1 cellular context compared by ENCODE assay signal in the genomic region with DNA sequence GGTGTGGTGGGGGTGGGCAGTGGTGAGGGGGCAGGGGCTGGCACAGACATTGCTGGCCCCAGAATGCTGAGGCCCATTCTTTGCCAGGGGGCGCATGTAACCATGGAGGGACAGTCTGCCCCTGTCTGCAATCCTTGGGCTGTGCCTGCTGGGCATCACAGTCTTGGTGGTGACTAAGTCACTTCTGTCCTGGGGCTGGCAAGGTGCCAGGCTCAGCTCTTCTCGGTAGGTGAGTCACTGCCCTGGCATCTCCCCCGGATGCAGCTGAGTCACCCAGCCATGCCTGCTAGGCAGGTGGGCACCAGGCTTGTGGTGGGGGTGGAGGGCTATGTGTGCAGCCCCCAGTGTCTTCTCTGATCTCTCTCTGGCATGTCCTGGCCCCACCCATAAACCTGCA.
TF ChIP-seq lines count a peak whose summit lies in the region.

No MANE protein-coding gene starts in this region.

TF ChIP-seq in HepG2, 621 proteins besides CTCF, POLR2A, EP300 and RAD21 (continued from another document and continues in another):
- TF ChIP-seq, protein P1, sequence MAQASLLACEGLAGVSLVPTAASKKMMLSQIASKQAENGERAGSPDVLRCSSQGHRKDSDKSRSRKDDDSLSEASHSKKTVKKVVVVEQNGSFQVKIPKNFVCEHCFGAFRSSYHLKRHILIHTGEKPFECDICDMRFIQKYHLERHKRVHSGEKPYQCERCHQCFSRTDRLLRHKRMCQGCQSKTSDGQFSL (CRISPR knock-in tag; IDR thresholded peaks at IDR 0.05) = no peak
- TF ChIP-seq, protein P2, sequence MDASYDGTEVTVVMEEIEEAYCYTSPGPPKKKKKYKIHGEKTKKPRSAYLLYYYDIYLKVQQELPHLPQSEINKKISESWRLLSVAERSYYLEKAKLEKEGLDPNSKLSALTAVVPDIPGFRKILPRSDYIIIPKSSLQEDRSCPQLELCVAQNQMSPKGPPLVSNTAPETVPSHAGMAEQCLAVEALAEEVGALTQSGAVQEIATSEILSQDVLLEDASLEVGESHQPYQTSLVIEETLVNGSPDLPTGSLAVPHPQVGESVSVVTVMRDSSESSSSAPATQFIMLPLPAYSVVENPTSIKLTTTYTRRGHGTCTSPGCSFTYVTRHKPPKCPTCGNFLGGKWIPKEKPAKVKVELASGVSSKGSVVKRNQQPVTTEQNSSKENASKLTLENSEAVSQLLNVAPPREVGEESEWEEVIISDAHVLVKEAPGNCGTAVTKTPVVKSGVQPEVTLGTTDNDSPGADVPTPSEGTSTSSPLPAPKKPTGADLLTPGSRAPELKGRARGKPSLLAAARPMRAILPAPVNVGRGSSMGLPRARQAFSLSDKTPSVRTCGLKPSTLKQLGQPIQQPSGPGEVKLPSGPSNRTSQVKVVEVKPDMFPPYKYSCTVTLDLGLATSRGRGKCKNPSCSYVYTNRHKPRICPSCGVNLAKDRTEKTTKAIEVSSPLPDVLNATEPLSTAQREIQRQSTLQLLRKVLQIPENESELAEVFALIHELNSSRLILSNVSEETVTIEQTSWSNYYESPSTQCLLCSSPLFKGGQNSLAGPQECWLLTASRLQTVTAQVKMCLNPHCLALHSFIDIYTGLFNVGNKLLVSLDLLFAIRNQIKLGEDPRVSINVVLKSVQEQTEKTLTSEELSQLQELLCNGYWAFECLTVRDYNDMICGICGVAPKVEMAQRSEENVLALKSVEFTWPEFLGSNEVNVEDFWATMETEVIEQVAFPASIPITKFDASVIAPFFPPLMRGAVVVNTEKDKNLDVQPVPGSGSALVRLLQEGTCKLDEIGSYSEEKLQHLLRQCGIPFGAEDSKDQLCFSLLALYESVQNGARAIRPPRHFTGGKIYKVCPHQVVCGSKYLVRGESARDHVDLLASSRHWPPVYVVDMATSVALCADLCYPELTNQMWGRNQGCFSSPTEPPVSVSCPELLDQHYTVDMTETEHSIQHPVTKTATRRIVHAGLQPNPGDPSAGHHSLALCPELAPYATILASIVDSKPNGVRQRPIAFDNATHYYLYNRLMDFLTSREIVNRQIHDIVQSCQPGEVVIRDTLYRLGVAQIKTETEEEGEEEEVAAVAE (CRISPR knock-in tag; IDR thresholded peaks at IDR 0.05; ENCODE audit: borderline replicate concordance) = no peak
- TF ChIP-seq, protein P3, sequence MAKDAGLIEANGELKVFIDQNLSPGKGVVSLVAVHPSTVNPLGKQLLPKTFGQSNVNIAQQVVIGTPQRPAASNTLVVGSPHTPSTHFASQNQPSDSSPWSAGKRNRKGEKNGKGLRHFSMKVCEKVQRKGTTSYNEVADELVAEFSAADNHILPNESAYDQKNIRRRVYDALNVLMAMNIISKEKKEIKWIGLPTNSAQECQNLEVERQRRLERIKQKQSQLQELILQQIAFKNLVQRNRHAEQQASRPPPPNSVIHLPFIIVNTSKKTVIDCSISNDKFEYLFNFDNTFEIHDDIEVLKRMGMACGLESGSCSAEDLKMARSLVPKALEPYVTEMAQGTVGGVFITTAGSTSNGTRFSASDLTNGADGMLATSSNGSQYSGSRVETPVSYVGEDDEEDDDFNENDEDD (CRISPR knock-in tag; IDR thresholded peaks at IDR 0.05; ENCODE audit: borderline replicate concordance) = no peak
- no peak for TF ChIP-seq MTA3 (CRISPR knock-in tag; IDR thresholded peaks at IDR 0.05)
- TF ChIP-seq NFRKB (IDR thresholded peaks at IDR 0.05) = no peak
- no peak for TF ChIP-seq ZNF17 (CRISPR knock-in tag; IDR thresholded peaks at IDR 0.05)
- TF ChIP-seq ZNF616 (CRISPR knock-in tag; IDR thresholded peaks at IDR 0.05; ENCODE audit: low read depth) = no peak
- no peak for TF ChIP-seq GZF1 (CRISPR knock-in tag; IDR thresholded peaks at IDR 0.05)
- no peak for TF ChIP-seq USF2 (IDR thresholded peaks at IDR 0.05; ENCODE audit: low read depth, low read length)
- TF ChIP-seq USF2 (CRISPR knock-in tag; IDR thresholded peaks at IDR 0.05; ENCODE audit: borderline replicate concordance) = no peak
- no peak for TF ChIP-seq NCOA2 (CRISPR knock-in tag; IDR thresholded peaks at IDR 0.05)
- TF ChIP-seq RXRB (CRISPR knock-in tag; IDR thresholded peaks at IDR 0.05; ENCODE audit: borderline replicate concordance) = no peak
- no peak for TF ChIP-seq MEF2D (CRISPR knock-in tag; IDR thresholded peaks at IDR 0.05)
- no peak for TF ChIP-seq ZNF530 (CRISPR knock-in tag; IDR thresholded peaks at IDR 0.05; ENCODE audit: low read depth)
- TF ChIP-seq NONO (IDR thresholded peaks at IDR 0.05) = no peak
- TF ChIP-seq NONO (CRISPR knock-in tag; conservative IDR thresholded peaks at IDR 0.05) = no peak
- no peak for TF ChIP-seq ZFP90 (CRISPR knock-in tag; IDR thresholded peaks at IDR 0.05; ENCODE audit: borderline replicate concordance)
- no peak for TF ChIP-seq ZNF432 (CRISPR knock-in tag; IDR thresholded peaks at IDR 0.05; ENCODE audit: borderline replicate concordance)
- no peak for TF ChIP-seq ZNF160 (CRISPR knock-in tag; IDR thresholded peaks at IDR 0.05)
- TF ChIP-seq FOSL2 (CRISPR knock-in tag; IDR thresholded peaks at IDR 0.05) = peak; percentile 98
- TF ChIP-seq REXO4 (CRISPR knock-in tag; IDR thresholded peaks at IDR 0.05; ENCODE audit: borderline replicate concordance) = no peak
- TF ChIP-seq SIX4 (CRISPR knock-in tag; IDR thresholded peaks at IDR 0.05) = no peak
- TF ChIP-seq ZNF431 (CRISPR knock-in tag; IDR thresholded peaks at IDR 0.05; ENCODE audit: borderline replicate concordance, low read depth) = no peak
- no peak for TF ChIP-seq GPN1 (CRISPR knock-in tag; IDR thresholded peaks at IDR 0.05; ENCODE audit: borderline replicate concordance)
- TF ChIP-seq SRSF9 (IDR thresholded peaks at IDR 0.05; ENCODE audit: borderline replicate concordance, insufficient read depth, low read depth, low read length, poor library complexity, severe bottlenecking) = no peak
- TF ChIP-seq YEATS2 (CRISPR knock-in tag; IDR thresholded peaks at IDR 0.05; ENCODE audit: borderline replicate concordance) = no peak
- no peak for TF ChIP-seq POLR2G (IDR thresholded peaks at IDR 0.05; ENCODE audit: low read depth, low read length)
- no peak for TF ChIP-seq EZH2 (conservative IDR thresholded peaks at IDR 0.05; ENCODE audit: low read depth, low read length)
- no peak for TF ChIP-seq STAG1 (CRISPR knock-in tag; IDR thresholded peaks at IDR 0.05)
- no peak for TF ChIP-seq SMAD3 (CRISPR knock-in tag; IDR thresholded peaks at IDR 0.05)
- peak; percentile 65; the same call in 1 of the 2 replicates for TF ChIP-seq JUN (CRISPR knock-in tag; IDR thresholded peaks at IDR 0.05)
- peak; percentile 46; the same call in 1 of the 2 replicates for TF ChIP-seq GATAD2A (CRISPR knock-in tag; IDR thresholded peaks at IDR 0.05)
- TF ChIP-seq ZNF749 (CRISPR knock-in tag; IDR thresholded peaks at IDR 0.05; ENCODE audit: borderline replicate concordance) = no peak
- TF ChIP-seq, protein P4, sequence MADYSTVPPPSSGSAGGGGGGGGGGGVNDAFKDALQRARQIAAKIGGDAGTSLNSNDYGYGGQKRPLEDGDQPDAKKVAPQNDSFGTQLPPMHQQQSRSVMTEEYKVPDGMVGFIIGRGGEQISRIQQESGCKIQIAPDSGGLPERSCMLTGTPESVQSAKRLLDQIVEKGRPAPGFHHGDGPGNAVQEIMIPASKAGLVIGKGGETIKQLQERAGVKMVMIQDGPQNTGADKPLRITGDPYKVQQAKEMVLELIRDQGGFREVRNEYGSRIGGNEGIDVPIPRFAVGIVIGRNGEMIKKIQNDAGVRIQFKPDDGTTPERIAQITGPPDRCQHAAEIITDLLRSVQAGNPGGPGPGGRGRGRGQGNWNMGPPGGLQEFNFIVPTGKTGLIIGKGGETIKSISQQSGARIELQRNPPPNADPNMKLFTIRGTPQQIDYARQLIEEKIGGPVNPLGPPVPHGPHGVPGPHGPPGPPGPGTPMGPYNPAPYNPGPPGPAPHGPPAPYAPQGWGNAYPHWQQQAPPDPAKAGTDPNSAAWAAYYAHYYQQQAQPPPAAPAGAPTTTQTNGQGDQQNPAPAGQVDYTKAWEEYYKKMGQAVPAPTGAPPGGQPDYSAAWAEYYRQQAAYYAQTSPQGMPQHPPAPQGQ (CRISPR knock-in tag; IDR thresholded peaks at IDR 0.05; ENCODE audit: borderline replicate concordance) = no peak
- no peak for TF ChIP-seq POLR2AphosphoS5 (IDR thresholded peaks at IDR 0.05; ENCODE audit: low read depth, low read length)
- TF ChIP-seq, protein P5, sequence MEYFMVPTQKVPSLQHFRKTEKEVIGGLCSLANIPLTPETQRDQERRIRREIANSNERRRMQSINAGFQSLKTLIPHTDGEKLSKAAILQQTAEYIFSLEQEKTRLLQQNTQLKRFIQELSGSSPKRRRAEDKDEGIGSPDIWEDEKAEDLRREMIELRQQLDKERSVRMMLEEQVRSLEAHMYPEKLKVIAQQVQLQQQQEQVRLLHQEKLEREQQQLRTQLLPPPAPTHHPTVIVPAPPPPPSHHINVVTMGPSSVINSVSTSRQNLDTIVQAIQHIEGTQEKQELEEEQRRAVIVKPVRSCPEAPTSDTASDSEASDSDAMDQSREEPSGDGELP (IDR thresholded peaks at IDR 0.05; ENCODE audit: borderline replicate concordance, low read depth) = peak; percentile 42; the same call in 1 of the 2 replicates
- no peak for TF ChIP-seq ARHGAP35 (CRISPR knock-in tag; IDR thresholded peaks at IDR 0.05; ENCODE audit: borderline replicate concordance)
- no peak for TF ChIP-seq GMEB1 (CRISPR knock-in tag; IDR thresholded peaks at IDR 0.05; ENCODE audit: borderline replicate concordance)
- no peak for TF ChIP-seq SNAPC2 (CRISPR knock-in tag; IDR thresholded peaks at IDR 0.05)
- no peak for TF ChIP-seq ZNF207 (IDR thresholded peaks at IDR 0.05; ENCODE audit: borderline replicate concordance)
- TF ChIP-seq ZNF629 (CRISPR knock-in tag; conservative IDR thresholded peaks at IDR 0.05) = no peak
- TF ChIP-seq, protein P6, sequence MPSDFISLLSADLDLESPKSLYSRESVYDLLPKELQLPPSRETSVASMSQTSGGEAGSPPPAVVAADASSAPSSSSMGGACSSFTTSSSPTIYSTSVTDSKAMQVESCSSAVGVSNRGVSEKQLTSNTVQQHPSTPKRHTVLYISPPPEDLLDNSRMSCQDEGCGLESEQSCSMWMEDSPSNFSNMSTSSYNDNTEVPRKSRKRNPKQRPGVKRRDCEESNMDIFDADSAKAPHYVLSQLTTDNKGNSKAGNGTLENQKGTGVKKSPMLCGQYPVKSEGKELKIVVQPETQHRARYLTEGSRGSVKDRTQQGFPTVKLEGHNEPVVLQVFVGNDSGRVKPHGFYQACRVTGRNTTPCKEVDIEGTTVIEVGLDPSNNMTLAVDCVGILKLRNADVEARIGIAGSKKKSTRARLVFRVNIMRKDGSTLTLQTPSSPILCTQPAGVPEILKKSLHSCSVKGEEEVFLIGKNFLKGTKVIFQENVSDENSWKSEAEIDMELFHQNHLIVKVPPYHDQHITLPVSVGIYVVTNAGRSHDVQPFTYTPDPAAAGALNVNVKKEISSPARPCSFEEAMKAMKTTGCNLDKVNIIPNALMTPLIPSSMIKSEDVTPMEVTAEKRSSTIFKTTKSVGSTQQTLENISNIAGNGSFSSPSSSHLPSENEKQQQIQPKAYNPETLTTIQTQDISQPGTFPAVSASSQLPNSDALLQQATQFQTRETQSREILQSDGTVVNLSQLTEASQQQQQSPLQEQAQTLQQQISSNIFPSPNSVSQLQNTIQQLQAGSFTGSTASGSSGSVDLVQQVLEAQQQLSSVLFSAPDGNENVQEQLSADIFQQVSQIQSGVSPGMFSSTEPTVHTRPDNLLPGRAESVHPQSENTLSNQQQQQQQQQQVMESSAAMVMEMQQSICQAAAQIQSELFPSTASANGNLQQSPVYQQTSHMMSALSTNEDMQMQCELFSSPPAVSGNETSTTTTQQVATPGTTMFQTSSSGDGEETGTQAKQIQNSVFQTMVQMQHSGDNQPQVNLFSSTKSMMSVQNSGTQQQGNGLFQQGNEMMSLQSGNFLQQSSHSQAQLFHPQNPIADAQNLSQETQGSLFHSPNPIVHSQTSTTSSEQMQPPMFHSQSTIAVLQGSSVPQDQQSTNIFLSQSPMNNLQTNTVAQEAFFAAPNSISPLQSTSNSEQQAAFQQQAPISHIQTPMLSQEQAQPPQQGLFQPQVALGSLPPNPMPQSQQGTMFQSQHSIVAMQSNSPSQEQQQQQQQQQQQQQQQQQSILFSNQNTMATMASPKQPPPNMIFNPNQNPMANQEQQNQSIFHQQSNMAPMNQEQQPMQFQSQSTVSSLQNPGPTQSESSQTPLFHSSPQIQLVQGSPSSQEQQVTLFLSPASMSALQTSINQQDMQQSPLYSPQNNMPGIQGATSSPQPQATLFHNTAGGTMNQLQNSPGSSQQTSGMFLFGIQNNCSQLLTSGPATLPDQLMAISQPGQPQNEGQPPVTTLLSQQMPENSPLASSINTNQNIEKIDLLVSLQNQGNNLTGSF (CRISPR knock-in tag; IDR thresholded peaks at IDR 0.05) = no peak
- TF ChIP-seq PHF21A (CRISPR knock-in tag; IDR thresholded peaks at IDR 0.05) = no peak
- TF ChIP-seq, protein P7, sequence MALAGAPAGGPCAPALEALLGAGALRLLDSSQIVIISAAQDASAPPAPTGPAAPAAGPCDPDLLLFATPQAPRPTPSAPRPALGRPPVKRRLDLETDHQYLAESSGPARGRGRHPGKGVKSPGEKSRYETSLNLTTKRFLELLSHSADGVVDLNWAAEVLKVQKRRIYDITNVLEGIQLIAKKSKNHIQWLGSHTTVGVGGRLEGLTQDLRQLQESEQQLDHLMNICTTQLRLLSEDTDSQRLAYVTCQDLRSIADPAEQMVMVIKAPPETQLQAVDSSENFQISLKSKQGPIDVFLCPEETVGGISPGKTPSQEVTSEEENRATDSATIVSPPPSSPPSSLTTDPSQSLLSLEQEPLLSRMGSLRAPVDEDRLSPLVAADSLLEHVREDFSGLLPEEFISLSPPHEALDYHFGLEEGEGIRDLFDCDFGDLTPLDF (CRISPR knock-in tag; IDR thresholded peaks at IDR 0.05) = no peak
